In the genomic region with DNA sequence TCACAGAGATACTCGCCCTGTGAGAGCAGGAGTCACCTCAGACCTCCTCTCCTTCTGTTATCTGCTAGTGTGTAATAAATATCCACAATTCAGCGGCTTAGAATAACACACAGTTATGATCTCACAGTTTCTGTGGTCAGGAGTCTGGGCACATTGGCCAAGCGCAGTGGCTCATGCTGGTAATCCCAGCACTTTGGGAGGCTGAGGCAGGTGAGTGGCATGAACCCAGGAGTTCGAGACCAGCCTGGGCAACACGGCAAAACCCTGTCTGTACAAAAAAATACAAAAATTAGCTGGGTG, we compare ENCODE assay signal across 12 cellular contexts.
DNase-seq lines count a peak whose midpoint lies in the region; ATAC-seq, FAIRE-seq and TF ChIP-seq lines count a peak whose summit lies in the region.
"Had no signal": no experiment of that assay in that cellular context is flagged by ENCODE, and none has a peak within 500 bp of the region (broad histone marks: within the 10 kb centered on the region; RNA-seq: fewer than 3 reads in every experiment).

No MANE protein-coding gene starts in this region.

- no peak overlapping the region for H3K4me3 ChIP-seq in HepG2 (replicated peaks in 1 of 3; ENCODE audit: insufficient read depth in 1 of 3, low read depth in 2 of 3, low read length in 3 of 3)
- H3K4me3 ChIP-seq in right lobe of liver = no peak overlapping the region
- no peak overlapping the region for H3K4me3 ChIP-seq in ascending aorta
- H3K4me3 ChIP-seq in mucosa of descending colon = no peak overlapping the region
- no peak overlapping the region for H3K4me3 ChIP-seq in GM23248
- H3K4me3 ChIP-seq: skin epidermis had no signal

- H3K4me1 ChIP-seq in HepG2 (ENCODE audit: insufficient read depth, low read length) (peaks cover 27% of the 10 kb centered on the region), right lobe of liver (peaks cover 0 to 22% (median 1%) of the 10 kb centered on the region in 4 donors), ascending aorta (peaks cover 58 to 75% of the 10 kb centered on the region in 2 donors), mucosa of descending colon (ENCODE audit: low read depth) (peaks cover 57% of the 10 kb centered on the region), GM23248 (ENCODE audit: insufficient read depth) (peaks cover 44% of the 10 kb centered on the region)

- CTCF ChIA-PET in HepG2 (lab: Yijun Ruan, JAX; ENCODE audit: low intra/inter-chr PET ratio, low total read pairs) = no interaction called here

- no peaks in the 10 kb centered on the region for H3K9me2 ChIP-seq in GM23248 (ENCODE audit: insufficient read depth)

- H3K36me3 ChIP-seq in HepG2 (replicated peaks in 1 of 2; ENCODE audit: control insufficient read depth in 1 of 2, insufficient read depth in 2 of 2, low read length in 2 of 2) (peaks cover 3 to 6% of the 10 kb centered on the region in 2 experiments; a peak in 3 of 5 replicates), right lobe of liver (no peaks in the 10 kb centered on the region), ascending aorta (peaks cover 12 to 20% of the 10 kb centered on the region in 2 donors), mucosa of descending colon (ENCODE audit: low read depth) (no peaks in the 10 kb centered on the region), GM23248 (ENCODE audit: low read depth) (no peaks in the 10 kb centered on the region)

- H3K9ac ChIP-seq in HepG2 (ENCODE audit: insufficient read depth, low read depth, low read length) (no peak overlapping the region), GM23248 (no peak overlapping the region)

- ATAC-seq in HepG2 (no peak), right lobe of liver (no peak), mucosa of descending colon (peak; percentile 8)

- peaks cover 18% of the 10 kb centered on the region; the same call in 1 of the 2 replicates for H3F3A ChIP-seq in GM23248 (ENCODE audit: insufficient read depth)

- no peak for FAIRE-seq in HepG2 (lab: Jason Lieb, UNC)

- no TSS peak for BruUV-seq in HepG2 (replicated peaks; lab: Mats Ljungman, UMichigan)

- POLR2A ChIA-PET in HepG2 (lab: Yijun Ruan, JAX) = no interaction called here

- H4K20me1 ChIP-seq in HepG2 (ENCODE audit: insufficient read depth, low read length) (peaks cover 41% of the 10 kb centered on the region; the same call in 1 of the 2 replicates), GM23248 (ENCODE audit: insufficient read depth) (no peaks in the 10 kb centered on the region)

- H3K27ac ChIP-seq in HepG2 (ENCODE audit: extremely low read length, insufficient read depth, low read length) (no peak overlapping the region), right lobe of liver (no peak overlapping the region), ascending aorta (peak overlapping the region; percentile 97 to 99), GM23248 (no peak overlapping the region; the same call in 1 of the 2 replicates)

- TF ChIP-seq CTCF in HepG2 (CRISPR knock-in tag; IDR thresholded peaks at IDR 0.05) (no peak), right lobe of liver (IDR thresholded peaks at IDR 0.05) (no peak), ascending aorta (IDR thresholded peaks at IDR 0.05) (no peak), mucosa of descending colon (IDR thresholded peaks at IDR 0.05) (no peak)

- no peak overlapping the region for H2AFZ ChIP-seq in HepG2 (ENCODE audit: low read length)
- no peak overlapping the region for H2AFZ ChIP-seq in GM23248

- TF ChIP-seq EP300 in HepG2 (IDR thresholded peaks at IDR 0.05; ENCODE audit: low read depth in 2 of 2, low read length in 2 of 2) = no peak
- no peak for TF ChIP-seq EP300 in HepG2 (CRISPR knock-in tag; IDR thresholded peaks at IDR 0.05; ENCODE audit: borderline replicate concordance)

- WGBS in HepG2 (ENCODE audit: low lambda C conversion rate) = 100% methylated on average over 5 of the region's 5 CpGs
- 60% methylated on average over 1 of the region's 5 CpGs for WGBS in right lobe of liver (ENCODE audit: insufficient coverage, low coverage, low lambda C conversion rate, missing lambda C conversion rate)
- WGBS in GM23248 (ENCODE audit: low coverage in 1 of 2, low lambda C conversion rate in 2 of 2, missing lambda C conversion rate in 2 of 2), 2 experiments = 98 to 100% methylated on average over 5 of the region's 5 CpGs

- H3K27me3 ChIP-seq in HepG2 (ENCODE audit: control insufficient read depth in 1 of 2, insufficient read depth in 2 of 2, low read length in 2 of 2) (no peaks in the 10 kb centered on the region), right lobe of liver (no peaks in the 10 kb centered on the region), ascending aorta (no peaks in the 10 kb centered on the region), GM23248 (replicated peaks; ENCODE audit: insufficient read depth) (no peaks in the 10 kb centered on the region)

- H3K4me2 ChIP-seq in HepG2 (ENCODE audit: low read depth, low read length) (no peak overlapping the region), GM23248 (ENCODE audit: unreplicated experiment) (no peak overlapping the region)

- no peak for TF ChIP-seq POLR2A in HepG2 (IDR thresholded peaks at IDR 0.05; ENCODE audit: insufficient read depth in 1 of 2, low read depth in 2 of 2, low read length in 2 of 2)
- TF ChIP-seq POLR2A in right lobe of liver (IDR thresholded peaks at IDR 0.05) = no peak

- intact Hi-C loops in HepG2 (cut with micrococcal nuclease; ENCODE audit: unreplicated experiment) = no loop called here
- intact Hi-C loops in right lobe of liver (cut with DNase I) = no loop called here
- intact Hi-C loops in ascending aorta (cut with DNase I) = no loop called here
- intact Hi-C loops in mucosa of descending colon (cut with DNase I, micrococcal nuclease) = no loop called here
- intact Hi-C loops in posterior vena cava (cut with DNase I) = no loop called here

- H3K79me2 ChIP-seq in HepG2 (ENCODE audit: insufficient read depth, low read length) (peaks cover 64% of the 10 kb centered on the region), GM23248 (ENCODE audit: insufficient read depth) (peaks cover 100% of the 10 kb centered on the region)

- DNase-seq in HepG2 (ENCODE audit: low spot score) (no peak), right lobe of liver (no peak), ascending aorta (ENCODE audit: low spot score in 2 of 2) (peak in 1 of 2 donors; percentile 58), mucosa of descending colon (no peak), NCI-H345 treated with DMSO at 0.1 percent for 48 hours (lab: John Stamatoyannopoulos, UW; ENCODE audit: unreplicated experiment) (no peak), posterior vena cava (ENCODE audit: low spot score) (no peak), GM23248 (no peak)
- DNase-seq in stimulated activated CD4-positive, alpha-beta T cell treated with anti-CD3 and anti-CD28 coated beads, Interleukin-4, amount 100 ng/mL, for 1 hour = no peak
- DNase-seq: AML-193, amygdala, NCI-H1694 treated with DMSO at 0.1 percent for 48 hours had no signal

- H3K9me3 ChIP-seq in HepG2 (ENCODE audit: low read length) (no peaks in the 10 kb centered on the region), right lobe of liver (no peaks in the 10 kb centered on the region), ascending aorta (no peaks in the 10 kb centered on the region), mucosa of descending colon (no peaks in the 10 kb centered on the region), GM23248 (ENCODE audit: low read depth) (no peaks in the 10 kb centered on the region)

- in situ Hi-C loops in HepG2 (cut with HindIII; ENCODE audit: extremely low pct_ligation_motif_present, low pct_unique_long_range_greater_than_20kb) (no loop called here), GM23248 (cut with MboI) (no loop called here)

- TF ChIP-seq RAD21 in HepG2 (CRISPR knock-in tag; IDR thresholded peaks at IDR 0.05) = no peak

TF ChIP-seq in HepG2, 621 proteins besides CTCF, POLR2A, EP300 and RAD21:
- TF ChIP-seq CSRNP1 (CRISPR knock-in tag; IDR thresholded peaks at IDR 0.05) (0 out of 2 replicates have a peak, but pooled peaks have one; percentile 37), ZNF329 (CRISPR knock-in tag; IDR thresholded peaks at IDR 0.05; ENCODE audit: low read depth) (no peak)

Comparison
In these comparisons a context has a peak if more than half of its experiments do, and no peak if none do; other contexts are left out.
1. H3K27ac ChIP-seq: peak in ascending aorta (2 of 2); none in HepG2 (single experiment), right lobe of liver (0 of 3) and GM23248 (single experiment).